ENCODE assay signal across 15 cellular contexts in genomic region chr10:120634629-120635028, GRCh38.
DNase-seq lines count a peak whose midpoint lies in the region; ATAC-seq and TF ChIP-seq lines count a peak whose summit lies in the region.
"Had no signal": no experiment of that assay in that cellular context is flagged by ENCODE, and none has a peak within 500 bp of the region (broad histone marks: within the 10 kb centered on the region; RNA-seq: fewer than 3 reads in every experiment).

No MANE protein-coding gene starts in this region.

- TF ChIP-seq CTCF in NB4 (IDR thresholded peaks at IDR 0.05; ENCODE audit: low read depth, low read length) (peak; percentile 53), esophagus muscularis mucosa (IDR thresholded peaks at IDR 0.05) (no peak), suprapubic skin (IDR thresholded peaks at IDR 0.05) (no peak), Calu3 (IDR thresholded peaks at IDR 0.05; ENCODE audit: unreplicated experiment) (no peak)

- no TSS peak for BruUV-seq in Calu3 (replicated peaks; lab: Mats Ljungman, UMichigan)

- H3K36me3 ChIP-seq in esophagus muscularis mucosa (no peaks in the 10 kb centered on the region), suprapubic skin (no peaks in the 10 kb centered on the region)
- H3K36me3 ChIP-seq: vagina had no signal

- peaks cover 10% of the 10 kb centered on the region for H3K4me1 Mint-ChIP-seq in Calu3 (ENCODE audit: low read depth, unreplicated experiment)
- H3K4me1 Mint-ChIP-seq: activated CD8-positive, alpha-beta memory T cell treated with anti-CD3 and anti-CD28 coated beads, Interleukin-2, amount 10 ng/mL, durations not matched to agents 7 days and 5 days had no signal

- peak; percentile 2 for DNase-seq in stimulated activated CD4-positive, alpha-beta T cell treated with anti-CD3 and anti-CD28 coated beads, Interleukin-15, amount 100 ng/mL, for 24 hours
- DNase-seq in stimulated activated CD4-positive, alpha-beta T cell treated with anti-CD3 and anti-CD28 coated beads, Interleukin-4, amount 100 ng/mL, for 24 hours: no peak
- DNase-seq in NB4 (ENCODE audit: low read depth) (peak; percentile 10), esophagus muscularis mucosa (ENCODE audit: extremely low spot score) (peak; percentile 89), NCI-H1092 treated with DMSO at 0.1 percent for 48 hours (lab: John Stamatoyannopoulos, UW) (no peak), suprapubic skin (ENCODE audit: low spot score in 2 of 2) (no peak), Calu3 (no peak)
- DNase-seq: activated CD8-positive, alpha-beta memory T cell treated with anti-CD3 and anti-CD28 coated beads, Interleukin-2, amount 10 ng/mL, durations not matched to agents 7 days and 5 days; activated gamma-delta T cell; NCI-H1105 treated with DMSO at 0.1 percent for 48 hours; NCI-H345; PC-9 had no signal

- H3K9me3 Mint-ChIP-seq in Calu3 (ENCODE audit: low read depth, unreplicated experiment): peaks cover 3% of the 10 kb centered on the region
- H3K9me3 Mint-ChIP-seq: stimulated activated naive CD8-positive, alpha-beta T cell treated with anti-CD3 and anti-CD28 coated beads, Interleukin-15, Interleukin-2, amounts not matched to agents 100 ng/mL and 50 ng/mL, for 24 hours had no signal

- CTCF ChIA-PET in Calu3 (lab: Charles Lee): no interaction called here

- H3K9me3 ChIP-seq in esophagus muscularis mucosa (peaks cover 0 to 7% (median 1%) of the 10 kb centered on the region in 4 donors), suprapubic skin (no peaks in the 10 kb centered on the region)
- H3K9me3 ChIP-seq: vagina had no signal

- no peaks in the 10 kb centered on the region for H3K4me1 ChIP-seq in esophagus muscularis mucosa
- H3K4me1 ChIP-seq in suprapubic skin: no peaks in the 10 kb centered on the region
- H3K4me1 ChIP-seq: vagina had no signal

- no peak overlapping the region for H3K27ac ChIP-seq in esophagus muscularis mucosa (replicated peaks in 1 of 4)
- H3K27ac ChIP-seq in suprapubic skin: no peak overlapping the region
- H3K27ac ChIP-seq: PC-9, vagina had no signal

- TF ChIP-seq POLR2A in NB4 (IDR thresholded peaks at IDR 0.05; ENCODE audit: extremely low read depth, insufficient read length): no peak
- no peak for TF ChIP-seq POLR2A in esophagus muscularis mucosa (IDR thresholded peaks at IDR 0.05; ENCODE audit: low read depth)
- no peak for TF ChIP-seq POLR2A in suprapubic skin (IDR thresholded peaks at IDR 0.05)

- TF ChIP-seq EP300 in esophagus muscularis mucosa (IDR thresholded peaks at IDR 0.05) (no peak), suprapubic skin (IDR thresholded peaks at IDR 0.05) (no peak)

- WGBS in esophagus muscularis mucosa: 76% methylated on average over 12 of the region's 12 CpGs
- 81% methylated on average over 12 of the region's 12 CpGs for WGBS in suprapubic skin

- H3K4me3 Mint-ChIP-seq in Calu3 (ENCODE audit: low read depth, unreplicated experiment): no peak overlapping the region
- H3K4me3 Mint-ChIP-seq: activated CD8-positive, alpha-beta memory T cell treated with anti-CD3 and anti-CD28 coated beads, Interleukin-2, amount 10 ng/mL, durations not matched to agents 7 days and 5 days; stimulated activated naive CD8-positive, alpha-beta T cell treated with anti-CD3 and anti-CD28 coated beads, Interleukin-15, Interleukin-2, amounts not matched to agents 100 ng/mL and 50 ng/mL, for 24 hours had no signal

- peaks cover under 1% of the 10 kb centered on the region for H3K27me3 Mint-ChIP-seq in Calu3 (ENCODE audit: unreplicated experiment)
- H3K27me3 Mint-ChIP-seq: activated CD8-positive, alpha-beta memory T cell treated with anti-CD3 and anti-CD28 coated beads, Interleukin-2, amount 10 ng/mL, durations not matched to agents 7 days and 5 days had no signal

- H3K4me3 ChIP-seq in NB4 (ENCODE audit: low read depth, low read length): no peak overlapping the region
- H3K4me3 ChIP-seq in esophagus muscularis mucosa: no peak overlapping the region
- no peak overlapping the region for H3K4me3 ChIP-seq in suprapubic skin
- H3K4me3 ChIP-seq: PC-9, vagina had no signal

- H3K36me3 Mint-ChIP-seq in Calu3 (ENCODE audit: insufficient read depth, unreplicated experiment): no peaks in the 10 kb centered on the region
- H3K36me3 Mint-ChIP-seq: activated CD8-positive, alpha-beta memory T cell treated with anti-CD3 and anti-CD28 coated beads, Interleukin-2, amount 10 ng/mL, durations not matched to agents 7 days and 5 days had no signal

- ATAC-seq in HG03439 (IDR thresholded peaks at IDR 0.05; ENCODE audit: unreplicated experiment): no peak
- ATAC-seq: activated CD8-positive, alpha-beta memory T cell treated with anti-CD3 and anti-CD28 coated beads, Interleukin-2, amount 10 ng/mL, durations not matched to agents 7 days and 5 days had no signal

- H3K27ac Mint-ChIP-seq in Calu3 (ENCODE audit: unreplicated experiment): no peak overlapping the region
- H3K27ac Mint-ChIP-seq: activated CD8-positive, alpha-beta memory T cell treated with anti-CD3 and anti-CD28 coated beads, Interleukin-2, amount 10 ng/mL, durations not matched to agents 7 days and 5 days; stimulated activated naive CD8-positive, alpha-beta T cell treated with anti-CD3 and anti-CD28 coated beads, Interleukin-15, Interleukin-2, amounts not matched to agents 100 ng/mL and 50 ng/mL, for 24 hours had no signal

- H3K27me3 ChIP-seq in esophagus muscularis mucosa (peaks cover 0 to 3% (median 0%) of the 10 kb centered on the region in 4 donors), suprapubic skin (no peaks in the 10 kb centered on the region)
- H3K27me3 ChIP-seq: vagina had no signal

- intact Hi-C loops in esophagus muscularis mucosa (cut with DNase I): no loop called here
- intact Hi-C loops in Calu3 (cut with micrococcal nuclease; ENCODE audit: unreplicated experiment): no loop called here

Comparison
In these comparisons a context has a peak if more than half of its experiments do, and no peak if none do; other contexts are left out.
1. DNase-seq: peak in stimulated activated CD4-positive, alpha-beta T cell treated with anti-CD3 and anti-CD28 coated beads, Interleukin-15, amount 100 ng/mL, for 24 hours (single experiment), NB4 (single experiment) and esophagus muscularis mucosa (single experiment); none in stimulated activated CD4-positive, alpha-beta T cell treated with anti-CD3 and anti-CD28 coated beads, Interleukin-4, amount 100 ng/mL, for 24 hours (single experiment), NCI-H1092 treated with DMSO at 0.1 percent for 48 hours (single experiment), suprapubic skin (0 of 2) and Calu3 (single experiment).